21 cellular contexts compared by ENCODE assay signal in the genomic region with DNA sequence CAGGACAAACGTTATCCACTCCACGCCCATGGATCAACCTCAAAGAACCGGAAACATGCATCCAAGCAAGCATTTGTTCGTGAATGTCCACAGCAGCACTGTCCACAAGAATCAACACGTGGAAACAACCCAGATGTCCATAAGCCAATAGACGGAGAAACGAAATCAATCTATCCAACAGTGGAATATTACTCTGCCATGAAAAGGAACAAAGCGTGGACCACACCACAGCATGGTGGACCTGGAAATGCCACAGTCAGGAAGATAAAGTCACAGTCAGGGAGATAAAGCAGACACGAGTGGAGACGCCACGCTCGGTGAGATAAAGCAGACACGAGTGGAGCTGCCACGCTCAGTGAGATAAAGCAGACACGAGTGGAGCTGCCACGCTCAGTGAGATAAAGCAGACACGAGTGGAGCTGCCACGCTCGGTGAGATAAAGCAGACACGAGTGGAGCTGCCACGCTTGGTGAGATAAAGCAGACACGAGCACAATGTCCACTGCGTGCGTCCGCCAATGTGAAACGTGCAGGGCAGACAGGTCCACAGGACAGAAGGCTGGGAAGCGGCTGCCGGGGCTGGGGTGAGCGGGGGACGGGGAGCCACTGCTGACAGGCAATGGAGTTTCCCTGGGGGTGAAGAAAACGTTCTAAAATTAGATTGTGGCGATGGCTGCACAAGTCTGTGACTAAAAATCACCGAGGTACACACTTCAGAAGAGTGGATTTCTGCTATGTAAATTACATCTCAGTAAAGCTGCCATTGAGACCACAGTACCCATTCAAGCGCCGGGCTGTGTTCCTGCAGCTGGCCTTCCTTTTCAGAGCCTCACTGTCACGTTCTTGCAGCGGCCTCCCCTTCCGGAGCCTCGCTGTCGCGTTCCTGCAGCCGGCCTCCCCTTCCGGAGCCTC. TPM values are rescaled to one million over a fixed set of nuclear protein-coding genes. Genes with fewer than 3 reads are reported as not detected.
DNase-seq lines count a peak whose midpoint lies in the region; ATAC-seq, FAIRE-seq and TF ChIP-seq lines count a peak whose summit lies in the region.
"Had no signal": no experiment of that assay in that cellular context is flagged by ENCODE, and none has a peak within 500 bp of the region (broad histone marks: within the 10 kb centered on the region; RNA-seq: fewer than 3 reads in every experiment).

No MANE protein-coding gene starts in this region.

- CTCF ChIA-PET in HEK293 (lab: Yijun Ruan, JAX): no interaction called here

- intact Hi-C loops in activated CD4-positive, alpha-beta T cell treated with anti-CD3 and anti-CD28 coated beads, Interleukin-2, amount 10 ng/mL, durations not matched to agents 24 days and 14 days (cut with micrococcal nuclease): no loop called here

- no peak overlapping the region for H3K27ac ChIP-seq in HEK293 (ENCODE audit: extremely low read depth, low read depth, low read length)
- H3K27ac ChIP-seq: Peyer's patch, SJCRH30 had no signal

- H3K36me3 ChIP-seq in HEK293 (ENCODE audit: control insufficient read depth in 2 of 2, insufficient read depth in 1 of 2, low read length in 2 of 2) (peaks cover 0 to 5% of the 10 kb centered on the region in 2 experiments; a peak in 1 of 3 replicates), bronchial epithelial cell (ENCODE audit: control insufficient read depth, insufficient read depth, low read length) (peaks cover 1% of the 10 kb centered on the region), MG63 (no peaks in the 10 kb centered on the region; the same call in none of the 2 replicates)
- H3K36me3 ChIP-seq: Peyer's patch, SJCRH30 had no signal

- H3K4me3 Mint-ChIP-seq in stimulated activated effector memory CD8-positive, alpha-beta T cell treated with anti-CD3 and anti-CD28 coated beads, Interleukin-12 subunit alpha, Interleukin-12 subunit beta, amount 100 ng/mL, for 72 hours: no peak overlapping the region
- H3K4me3 Mint-ChIP-seq in activated CD4-positive, alpha-beta T cell treated with anti-CD3 and anti-CD28 coated beads, Interleukin-2, amount 10 ng/mL, durations not matched to agents 24 days and 14 days: no peak overlapping the region
- H3K4me3 Mint-ChIP-seq: CD8-positive, alpha-beta T cell had no signal

- DNase-seq in GM12865 (ENCODE audit: low read depth) (peak; percentile 60), bronchial epithelial cell (ENCODE audit: low read depth) (no peak), NCI-H226 (no peak), MG63 (no peak)
- DNase-seq in stimulated activated effector memory CD8-positive, alpha-beta T cell treated with anti-CD3 and anti-CD28 coated beads, Interleukin-12 subunit alpha, Interleukin-12 subunit beta, amount 100 ng/mL, for 72 hours (ENCODE audit: low spot score in 2 of 2): no peak
- no peak for DNase-seq in activated CD4-positive, alpha-beta T cell treated with anti-CD3 and anti-CD28 coated beads, Interleukin-2, amount 10 ng/mL, durations not matched to agents 24 days and 14 days
- DNase-seq: CD8-positive, alpha-beta T cell; DMS153; KBM-7; NCI-H1092; NCI-H1436; NCI-H1930; NCI-H510A; NCI-H748 treated with DMSO at 0.1 percent for 48 hours; Peyer's patch; SJCRH30; T-helper 1 cell had no signal

- H3K27me3 Mint-ChIP-seq in activated CD4-positive, alpha-beta T cell treated with anti-CD3 and anti-CD28 coated beads, Interleukin-2, amount 10 ng/mL, durations not matched to agents 24 days and 14 days: no peaks in the 10 kb centered on the region

- H3K27me3 ChIP-seq in bronchial epithelial cell (ENCODE audit: control insufficient read depth, insufficient read depth, low read length) (no peaks in the 10 kb centered on the region), MG63 (no peaks in the 10 kb centered on the region)
- H3K27me3 ChIP-seq: Peyer's patch, SJCRH30 had no signal

- no peaks in the 10 kb centered on the region for H3K9me3 ChIP-seq in HEK293 (ENCODE audit: control insufficient read depth, insufficient read depth, low read depth, low read length)
- no peaks in the 10 kb centered on the region for H3K9me3 ChIP-seq in MG63
- H3K9me3 ChIP-seq: Peyer's patch, SJCRH30 had no signal

- TF ChIP-seq CTCF in GM12865 (IDR thresholded peaks at IDR 0.05; ENCODE audit: insufficient read depth, low read depth, low read length, missing control alignments) (no peak), HEK293 (tag by site-specific recombination; IDR thresholded peaks at IDR 0.05) (no peak), bronchial epithelial cell (IDR thresholded peaks at IDR 0.05; ENCODE audit: insufficient read depth, low read length, severe bottlenecking) (no peak)

- ATAC-seq in stimulated activated effector memory CD8-positive, alpha-beta T cell treated with anti-CD3 and anti-CD28 coated beads, Interleukin-12 subunit alpha, Interleukin-12 subunit beta, amount 100 ng/mL, for 72 hours: no peak
- ATAC-seq: CD8-positive, alpha-beta T cell had no signal

- peak; percentile 96 for FAIRE-seq in bronchial epithelial cell (lab: Jason Lieb, UNC)
- FAIRE-seq: G401.6, GM19239, H54 had no signal

- H3K27ac Mint-ChIP-seq in stimulated activated effector memory CD8-positive, alpha-beta T cell treated with anti-CD3 and anti-CD28 coated beads, Interleukin-12 subunit alpha, Interleukin-12 subunit beta, amount 100 ng/mL, for 72 hours: peak overlapping the region; percentile 23
- no peak overlapping the region for H3K27ac Mint-ChIP-seq in activated CD4-positive, alpha-beta T cell treated with anti-CD3 and anti-CD28 coated beads, Interleukin-2, amount 10 ng/mL, durations not matched to agents 24 days and 14 days
- H3K27ac Mint-ChIP-seq: CD8-positive, alpha-beta T cell had no signal

- H3K9me3 Mint-ChIP-seq in stimulated activated effector memory CD8-positive, alpha-beta T cell treated with anti-CD3 and anti-CD28 coated beads, Interleukin-12 subunit alpha, Interleukin-12 subunit beta, amount 100 ng/mL, for 72 hours: no peaks in the 10 kb centered on the region
- no peaks in the 10 kb centered on the region for H3K9me3 Mint-ChIP-seq in activated CD4-positive, alpha-beta T cell treated with anti-CD3 and anti-CD28 coated beads, Interleukin-2, amount 10 ng/mL, durations not matched to agents 24 days and 14 days
- H3K9me3 Mint-ChIP-seq: CD8-positive, alpha-beta T cell had no signal

- POLR2A ChIA-PET in HEK293 (lab: Yijun Ruan, JAX): no interaction called here

- H3K4me1 Mint-ChIP-seq in stimulated activated effector memory CD8-positive, alpha-beta T cell treated with anti-CD3 and anti-CD28 coated beads, Interleukin-12 subunit alpha, Interleukin-12 subunit beta, amount 100 ng/mL, for 72 hours: peaks cover 18% of the 10 kb centered on the region
- peaks cover 7% of the 10 kb centered on the region for H3K4me1 Mint-ChIP-seq in activated CD4-positive, alpha-beta T cell treated with anti-CD3 and anti-CD28 coated beads, Interleukin-2, amount 10 ng/mL, durations not matched to agents 24 days and 14 days

- no peak overlapping the region for H3K4me3 ChIP-seq in GM12865 (ENCODE audit: low read depth, low read length)
- no peak overlapping the region for H3K4me3 ChIP-seq in HEK293 (ENCODE audit: low read depth, low read length)
- no peak overlapping the region for H3K4me3 ChIP-seq in bronchial epithelial cell (ENCODE audit: low read depth, low read length)
- no peak overlapping the region for H3K4me3 ChIP-seq in MG63
- H3K4me3 ChIP-seq: Peyer's patch, SJCRH30 had no signal

- H3K36me3 Mint-ChIP-seq in stimulated activated effector memory CD8-positive, alpha-beta T cell treated with anti-CD3 and anti-CD28 coated beads, Interleukin-12 subunit alpha, Interleukin-12 subunit beta, amount 100 ng/mL, for 72 hours: peaks cover 6% of the 10 kb centered on the region
- H3K36me3 Mint-ChIP-seq in activated CD4-positive, alpha-beta T cell treated with anti-CD3 and anti-CD28 coated beads, Interleukin-2, amount 10 ng/mL, durations not matched to agents 24 days and 14 days (ENCODE audit: low read depth): no peaks in the 10 kb centered on the region

- no peaks in the 10 kb centered on the region; the same call in 1 of the 2 replicates for H3K4me1 ChIP-seq in HEK293 (ENCODE audit: control insufficient read depth, insufficient read depth, low read length)
- H3K4me1 ChIP-seq: Peyer's patch had no signal

TF ChIP-seq in HEK293, 187 proteins besides CTCF, POLR2A, EP300 and RAD21:
- TF ChIP-seq MZF1 (tag by site-specific recombination; IDR thresholded peaks at IDR 0.05; ENCODE audit: borderline replicate concordance) (no peak), ZNF146 (tag by site-specific recombination; IDR thresholded peaks at IDR 0.05) (peak; percentile 96), YY2 (tag by site-specific recombination; IDR thresholded peaks at IDR 0.05) (no peak)

RNA-seq across cellular contexts. Expression of a gene that starts 10.6 kb away (rescaled TPM):
- total RNA-seq in bronchial epithelial cell: under 0.01 and 0.13 TPM in 2 replicates
- total RNA-seq in activated CD4-positive, alpha-beta T cell treated with anti-CD3 and anti-CD28 coated beads, Interleukin-2, amount 10 ng/mL, durations not matched to agents 24 days and 14 days: 0.09 TPM in 1 of 2 replicates, not detected in the other
- 2.2 and 2.8 TPM in 2 replicates for total RNA-seq in MG63 (2014; rRNA removed; shearing (Covaris generic); ENCODE audit: low replicate concordance)
- total RNA-seq: SJCRH30 had no signal

RNA-seq across cellular contexts. Expression of a gene that starts 54.2 kb away (rescaled TPM):
- total RNA-seq in bronchial epithelial cell: 1.0 and 1.3 TPM in 2 replicates
- 2.5 and 4.1 TPM in 2 replicates for total RNA-seq in activated CD4-positive, alpha-beta T cell treated with anti-CD3 and anti-CD28 coated beads, Interleukin-2, amount 10 ng/mL, durations not matched to agents 24 days and 14 days
- 1.5 TPM in 1 of 2 replicates, not detected in the other for total RNA-seq in MG63 (2014; rRNA removed; shearing (Covaris generic); ENCODE audit: low replicate concordance)
